Comparison of ENCODE assay signal across 12 cellular contexts in genomic region chr19:1155352-1156304, GRCh38. TPM values are rescaled to one million over a fixed set of nuclear protein-coding genes. Genes with fewer than 3 reads are reported as not detected.
DNase-seq lines count a peak whose midpoint lies in the region; ATAC-seq, FAIRE-seq and TF ChIP-seq lines count a peak whose summit lies in the region.
"Had no signal": no experiment of that assay in that cellular context is flagged by ENCODE, and none has a peak within 500 bp of the region (broad histone marks: within the 10 kb centered on the region; RNA-seq: fewer than 3 reads in every experiment).

No MANE protein-coding gene starts in this region.

- TF ChIP-seq POLR2A in right lobe of liver (IDR thresholded peaks at IDR 0.05) (no peak), spleen (IDR thresholded peaks at IDR 0.05) (no peak), GM12892 (IDR thresholded peaks at IDR 0.05; ENCODE audit: low read depth, low read length) (no peak)

- H2AFZ ChIP-seq in OCI-LY7 (ENCODE audit: low read length), result no peak overlapping the region

- no peak for DNase-seq in HL-60 (ENCODE audit: low read depth in 1 of 2, low spot score in 1 of 2)
- DNase-seq in dorsolateral prefrontal cortex, result no peak
- peak; percentile 74 to 85 (median 77) for DNase-seq in right lobe of liver
- DNase-seq in spleen, result peak; percentile 74
- DNase-seq in GM12892 (ENCODE audit: insufficient read length), result no peak
- DNase-seq in OCI-LY7 (ENCODE audit: low spot score), result no peak
- DNase-seq: activated naive CD8-positive, alpha-beta T cell treated with anti-CD3 and anti-CD28 coated beads for 36 hours; Caco-2; NCI-H2029 had no signal

- FAIRE-seq in GM12892 (lab: Jason Lieb, UNC), result no peak

- ATAC-seq in right lobe of liver (peak; percentile 57 to 74 (median 68)), HG03521 (IDR thresholded peaks at IDR 0.05; ENCODE audit: unreplicated experiment) (no peak), GM19328 (IDR thresholded peaks at IDR 0.05; ENCODE audit: unreplicated experiment) (no peak)
- ATAC-seq: activated CD4-positive, CD25-positive, alpha-beta regulatory T cell treated with anti-CD3 and anti-CD28 coated beads, Interleukin-2, amount 50 U/mL, for 24 hours had no signal

- POLR2A ChIA-PET in OCI-LY7 (lab: Charles Lee), result no interaction called here

- H3K27ac ChIP-seq in HL-60 (replicated peaks) (peak overlapping the region; percentile 43; the same call in 1 of the 2 replicates), dorsolateral prefrontal cortex (peak overlapping the region in 55 of 59 donors; percentile 3 to 93 (median 71)), right lobe of liver (peak overlapping the region; percentile 92 to 99 (median 95)), spleen (peak overlapping the region; percentile 72 to 95 (median 91)), OCI-LY7 (ENCODE audit: low read depth, low read length, poor library complexity, severe bottlenecking) (no peak overlapping the region)

- intact Hi-C loops in dorsolateral prefrontal cortex (cut with DNase I), result no loop called here
- intact Hi-C loops in right lobe of liver (cut with DNase I), result no loop called here
- intact Hi-C loops in spleen (cut with DNase I; ENCODE audit: low total_unique reads), result no loop called here
- intact Hi-C loops in OCI-LY7 (cut with micrococcal nuclease; ENCODE audit: unreplicated experiment), result no loop called here

- CTCF ChIA-PET in OCI-LY7 (lab: Charles Lee; ENCODE audit: unreplicated experiment), result no interaction called here

- H3K4me3 ChIP-seq in HL-60 (replicated peaks; ENCODE audit: insufficient read depth, low read length), result no peak overlapping the region; the same call in 1 of the 2 replicates
- peak overlapping the region in 12 of 59 donors; percentile 3 to 32 (median 19) for H3K4me3 ChIP-seq in dorsolateral prefrontal cortex
- H3K4me3 ChIP-seq in right lobe of liver, result peak overlapping the region; percentile 41 to 46 (median 43)
- H3K4me3 ChIP-seq in spleen, result peak overlapping the region in 4 of 8 donors; percentile 37 to 62 (median 43)
- no peak overlapping the region for H3K4me3 ChIP-seq in OCI-LY7 (ENCODE audit: low read depth, low read length, poor library complexity, severe bottlenecking)

- H3K4me1 ChIP-seq in right lobe of liver, result peaks cover 0 to 27% (median 9%) of the 10 kb centered on the region in 4 donors
- peaks cover 14 to 97% (median 71%) of the 10 kb centered on the region in 6 donors for H3K4me1 ChIP-seq in spleen
- no peaks in the 10 kb centered on the region for H3K4me1 ChIP-seq in OCI-LY7 (ENCODE audit: insufficient read depth, low read length, poor library complexity, severe bottlenecking)
- H3K4me1 ChIP-seq: Caco-2 had no signal

- no peak overlapping the region for H3K4me2 ChIP-seq in OCI-LY7 (ENCODE audit: low read length)

- H3K79me2 ChIP-seq in OCI-LY7 (ENCODE audit: insufficient read depth, low read depth, low read length), result no peaks in the 10 kb centered on the region

- H3K36me3 ChIP-seq in right lobe of liver (peaks cover 0 to 12% (median 9%) of the 10 kb centered on the region in 4 donors), spleen (peaks cover 0 to 87% (median 33%) of the 10 kb centered on the region in 6 donors), OCI-LY7 (ENCODE audit: insufficient read depth, low read length) (peaks cover 16% of the 10 kb centered on the region)

- TF ChIP-seq CTCF in HL-60 (IDR thresholded peaks at IDR 0.05; ENCODE audit: insufficient read depth, low read length) (no peak), dorsolateral prefrontal cortex (IDR thresholded peaks at IDR 0.05 in 54 of 56, conservative IDR thresholded peaks at IDR 0.05 in 2 of 56; ENCODE audit: low read depth in 1 of 56, partially characterized antibody in 56 of 56) (no peak), right lobe of liver (IDR thresholded peaks at IDR 0.05) (no peak), spleen (IDR thresholded peaks at IDR 0.05 in 8 of 11, conservative IDR thresholded peaks at IDR 0.05 in 3 of 11) (peak in 2 of 11 experiments; percentile 0 to 8), OCI-LY7 (conservative IDR thresholded peaks at IDR 0.05; ENCODE audit: low read length) (no peak)

- WGBS in right lobe of liver (ENCODE audit: insufficient coverage, low coverage, low lambda C conversion rate, missing lambda C conversion rate), result 67% methylated on average over 10 of the region's 29 CpGs
- 68 to 88% (median 78%) methylated on average over 11 to 29 of the region's 29 CpGs for WGBS in spleen, 5 donors

- H3K27me3 ChIP-seq in HL-60 (ENCODE audit: insufficient read depth, poor library complexity, severe bottlenecking), result no peaks in the 10 kb centered on the region
- H3K27me3 ChIP-seq in dorsolateral prefrontal cortex, result no peaks in the 10 kb centered on the region
- no peaks in the 10 kb centered on the region for H3K27me3 ChIP-seq in right lobe of liver
- no peaks in the 10 kb centered on the region for H3K27me3 ChIP-seq in spleen (replicated peaks in 1 of 7)

- H3K9me2 ChIP-seq in OCI-LY7 (ENCODE audit: insufficient read depth, low read length), result no peaks in the 10 kb centered on the region

- no peaks in the 10 kb centered on the region for H4K20me1 ChIP-seq in OCI-LY7 (ENCODE audit: insufficient read depth, low read length)

- H3K9me3 ChIP-seq in right lobe of liver (no peaks in the 10 kb centered on the region), spleen (no peaks in the 10 kb centered on the region), OCI-LY7 (ENCODE audit: low read length) (no peaks in the 10 kb centered on the region)
- H3K9me3 ChIP-seq: Caco-2 had no signal

- no TSS peak for BruUV-seq in OCI-LY7 (replicated peaks; lab: Mats Ljungman, UMichigan)

RNA-seq across cellular contexts. Expression of gene SBNO2, which starts 18.4 kb away (rescaled TPM):
- total RNA-seq in dorsolateral prefrontal cortex, result 10 to 100 TPM; 10.1 to 52.7 (median 22.7) TPM
- total RNA-seq in right lobe of liver, result 10 to 100 TPM; 21.5 to 54.4 (median 25.5) TPM
- total RNA-seq in spleen, result 100 to 1,000 TPM in 5 of 7 donors, 10 to 100 TPM in 2; 51.7 to 230 (median 168) TPM
- polyA plus RNA-seq in spleen, result 10 to 100 TPM; 16.2 to 62.0 (median 29.8) TPM
- 6.4 TPM for polyA plus RNA-seq in GM12892 (2012; ENCODE audit: missing spikeins)
- 17.6 and 26.6 TPM in 2 replicates for total RNA-seq in OCI-LY7 (2014; rRNA removed; shearing (Covaris generic))
- total RNA-seq in OCI-LY7 (2022), result 43.3 and 48.8 TPM in 2 replicates

RNA-seq across cellular contexts. Expression of gene STK11, which starts 50.0 kb away (rescaled TPM):
- 10 to 100 TPM; 40.6 to 90.6 (median 56.3) TPM for total RNA-seq in dorsolateral prefrontal cortex
- 10 to 100 TPM; 23.8 to 34.0 (median 29.5) TPM for total RNA-seq in right lobe of liver
- total RNA-seq in spleen, result 10 to 100 TPM; 52.1 to 85.0 (median 75.3) TPM
- polyA plus RNA-seq in spleen, result 100 to 1,000 TPM in 1 of 3 donors, 10 to 100 TPM in 2; 44.0 to 107 (median 46.7) TPM
- polyA plus RNA-seq in GM12892 (2012; ENCODE audit: missing spikeins), result 13.8 TPM
- 68.7 and 78.4 TPM in 2 replicates for total RNA-seq in OCI-LY7 (2014; rRNA removed; shearing (Covaris generic))
- total RNA-seq in OCI-LY7 (2022), result 76.5 and 82.2 TPM in 2 replicates

RNA-seq across cellular contexts. Expression of gene GPX4, which starts 51.8 kb away (rescaled TPM):
- total RNA-seq in dorsolateral prefrontal cortex (100 to 1,000 TPM; 189 to 425 (median 310) TPM), right lobe of liver (100 to 1,000 TPM; 204 to 389 (median 212) TPM), spleen (100 to 1,000 TPM; 138 to 275 (median 216) TPM), OCI-LY7 (2022) (148 and 156 TPM in 2 replicates)
- polyA plus RNA-seq in spleen, result 100 to 1,000 TPM; 480 to 562 (median 522) TPM
- polyA plus RNA-seq in GM12892 (2012; ENCODE audit: missing spikeins), result 359 TPM
- total RNA-seq in OCI-LY7 (2014; rRNA removed; shearing (Covaris generic)), result 184 and 203 TPM in 2 replicates

Comparison
In these comparisons a context has a peak if more than half of its experiments do, and no peak if none do; other contexts are left out.
1. DNase-seq: peak in right lobe of liver (3 of 3) and spleen (single experiment); none in HL-60 (0 of 2), dorsolateral prefrontal cortex (0 of 10), GM12892 (single experiment) and OCI-LY7 (single experiment).
2. H3K4me3 ChIP-seq: peak in right lobe of liver (3 of 3); none in HL-60 (single experiment) and OCI-LY7 (single experiment).
3. ATAC-seq: peak in right lobe of liver (4 of 4); none in HG03521 (single experiment) and GM19328 (single experiment).